ENCODE assay signal across 10 cellular contexts in the genomic region with DNA sequence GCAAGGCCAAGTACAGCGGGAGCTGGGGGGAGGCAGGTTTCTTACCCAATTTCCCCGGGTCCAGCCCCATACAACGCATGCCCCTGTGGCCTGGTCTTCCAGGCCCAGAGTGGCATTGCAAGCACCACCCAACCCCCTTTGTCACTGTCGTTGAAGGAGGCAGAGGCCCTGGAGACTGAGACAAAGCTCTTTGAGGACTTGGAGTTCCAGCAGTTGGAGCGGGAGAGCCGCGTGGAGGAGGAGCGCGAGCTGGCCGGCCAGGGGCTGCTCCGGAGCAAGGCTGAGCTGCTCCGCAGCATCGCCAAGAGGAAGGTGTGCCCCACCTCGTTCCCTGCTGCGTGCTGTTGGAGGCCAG. TPM values are rescaled to one million over a fixed set of nuclear protein-coding genes. Genes with fewer than 3 reads are reported as not detected.
A peak's percentile ranks its signal among the peaks of the same experiment; 100 is the strongest.
DNase-seq lines count a peak whose midpoint lies in the region; FAIRE-seq and TF ChIP-seq lines count a peak whose summit lies in the region.
"Had no signal": no experiment of that assay in that cellular context is flagged by ENCODE, and none has a peak within 500 bp of the region (broad histone marks: within the 10 kb centered on the region; RNA-seq: fewer than 3 reads in every experiment).

No MANE protein-coding gene starts in this region.

- H3K9me3 Mint-ChIP-seq in astrocyte (ENCODE audit: unreplicated experiment): no peaks in the 10 kb centered on the region

- H3K4me1 ChIP-seq in astrocyte (ENCODE audit: insufficient read depth, low read length) (peaks cover 26% of the 10 kb centered on the region), skeletal muscle tissue (ENCODE audit: control insufficient read depth in 3 of 3, insufficient read depth in 3 of 3, low read length in 3 of 3) (peaks cover 31 to 51% (median 45%) of the 10 kb centered on the region in 3 donors)

- H3K27ac ChIP-seq in astrocyte (ENCODE audit: low read depth, low read length) (no peak overlapping the region), skeletal muscle tissue (ENCODE audit: low read depth, low read length) (peak overlapping the region; percentile 54)
- H3K27ac ChIP-seq: SK-N-MC had no signal

- H3K27ac Mint-ChIP-seq in astrocyte (ENCODE audit: unreplicated experiment): peak overlapping the region; percentile 5

- TF ChIP-seq CTCF in astrocyte (IDR thresholded peaks at IDR 0.05; ENCODE audit: insufficient read depth, low read depth, low read length): no peak

- H3K36me3 ChIP-seq in H7 (replicated peaks; ENCODE audit: control insufficient read depth, insufficient read depth, low read length): peaks cover 12% of the 10 kb centered on the region
- peaks cover 59% of the 10 kb centered on the region for H3K36me3 ChIP-seq in astrocyte (ENCODE audit: insufficient read depth, low read length)
- H3K36me3 ChIP-seq in skeletal muscle tissue (ENCODE audit: control insufficient read depth in 3 of 3, insufficient read depth in 3 of 3, low read length in 3 of 3): peaks cover 21 to 45% (median 37%) of the 10 kb centered on the region in 3 donors

- H3K27me3 Mint-ChIP-seq in astrocyte (ENCODE audit: low read depth, unreplicated experiment): no peaks in the 10 kb centered on the region

- peaks cover 36% of the 10 kb centered on the region for H3K4me1 Mint-ChIP-seq in astrocyte (ENCODE audit: low read depth, unreplicated experiment)

- H3K4me3 ChIP-seq in H7 (ENCODE audit: insufficient read depth, low read depth, low read length) (peak overlapping the region; percentile 58), astrocyte (ENCODE audit: insufficient read depth, low read depth, low read length) (no peak overlapping the region), skeletal muscle tissue (ENCODE audit: low read length in 3 of 3) (peak overlapping the region in 1 of 3 donors; percentile 48)

- H3K27me3 ChIP-seq in H7 (ENCODE audit: control insufficient read depth, insufficient read depth, low read length): no peaks in the 10 kb centered on the region
- H3K27me3 ChIP-seq in astrocyte (ENCODE audit: insufficient read depth, low read length): no peaks in the 10 kb centered on the region
- no peaks in the 10 kb centered on the region for H3K27me3 ChIP-seq in skeletal muscle tissue (ENCODE audit: control insufficient read depth in 3 of 3, insufficient read depth in 3 of 3, low read length in 3 of 3)

- FAIRE-seq in astrocyte (lab: Jason Lieb, UNC): no peak

- H3K79me2 ChIP-seq in astrocyte (ENCODE audit: insufficient read depth, low read length): peaks cover 80% of the 10 kb centered on the region

- H2AFZ ChIP-seq in astrocyte (ENCODE audit: low read depth, low read length): no peak overlapping the region

- peaks cover 96% of the 10 kb centered on the region for H4K20me1 ChIP-seq in astrocyte (ENCODE audit: insufficient read depth, low read length)

- H3K4me2 ChIP-seq in astrocyte (ENCODE audit: low read length): peak overlapping the region; percentile 52

- peak overlapping the region; percentile 31 for H3K4me3 Mint-ChIP-seq in astrocyte (ENCODE audit: unreplicated experiment)

- no peaks in the 10 kb centered on the region for H3K9me3 ChIP-seq in astrocyte (ENCODE audit: insufficient read depth, low read depth, low read length)
- no peaks in the 10 kb centered on the region for H3K9me3 ChIP-seq in skeletal muscle tissue (ENCODE audit: control insufficient read depth in 3 of 3, low read length in 3 of 3)

- H3K9ac ChIP-seq in astrocyte (ENCODE audit: low read length) (no peak overlapping the region), skeletal muscle tissue (ENCODE audit: low read depth in 1 of 3, low read length in 3 of 3) (peak overlapping the region in 2 of 3 donors; percentile 39 to 62)

- peaks cover 38% of the 10 kb centered on the region for H3K36me3 Mint-ChIP-seq in astrocyte (ENCODE audit: low read depth, unreplicated experiment)

- DNase-seq in H7 (no peak), astrocyte (ENCODE audit: low read depth) (no peak), iPS-NIHi7 (ENCODE audit: extremely low spot score) (peak; percentile 57), NCI-H446 (lab: John Stamatoyannopoulos, UW) (no peak), activated gamma-delta T cell (lab: John Stamatoyannopoulos, UW) (no peak), Kasumi-1 (lab: John Stamatoyannopoulos, UW) (no peak)
- DNase-seq in stimulated activated CD4-positive, alpha-beta T cell treated with anti-CD3 and anti-CD28 coated beads, Interleukin-1b, Interleukin-23, amount 100 ng/mL, for 48 hours: no peak

RNA-seq across cellular contexts. Expression of gene PHLDB1, which starts 27.8 kb away (rescaled TPM):
- total RNA-seq in H7 (2014; rRNA removed; shearing (Covaris generic)): 48.7 and 55.0 TPM in 2 replicates
- total RNA-seq in astrocyte (179 and 194 TPM in 2 replicates), skeletal muscle tissue (54.8 TPM)

RNA-seq across cellular contexts. Expression of gene TREH, which starts 44.2 kb away (rescaled TPM):
- not detected in 2 replicates for total RNA-seq in H7 (2014; rRNA removed; shearing (Covaris generic))
- total RNA-seq in astrocyte: not detected in 2 replicates
- total RNA-seq in skeletal muscle tissue: 0.52 TPM
- total RNA-seq: myocyte had no signal
